26 cellular contexts compared by ENCODE assay signal in genomic region chr5:33336911-33337620, GRCh38.
DNase-seq lines count a peak whose midpoint lies in the region; ATAC-seq and TF ChIP-seq lines count a peak whose summit lies in the region.
"Had no signal": no experiment of that assay in that cellular context is flagged by ENCODE, and none has a peak within 500 bp of the region (broad histone marks: within the 10 kb centered on the region; RNA-seq: fewer than 3 reads in every experiment).

No MANE protein-coding gene starts in this region.

- H3K27me3 ChIP-seq in GM23248 (replicated peaks; ENCODE audit: insufficient read depth) (no peaks in the 10 kb centered on the region), ascending aorta (no peaks in the 10 kb centered on the region), sigmoid colon (no peaks in the 10 kb centered on the region), dorsolateral prefrontal cortex (peaks cover 0 to 3% (median 0%) of the 10 kb centered on the region in 45 donors)
- H3K27me3 ChIP-seq: BE2C, tibial nerve had no signal

- H3K9me3 ChIP-seq in GM23248 (ENCODE audit: low read depth) (no peaks in the 10 kb centered on the region), ascending aorta (no peaks in the 10 kb centered on the region), sigmoid colon (no peaks in the 10 kb centered on the region)
- H3K9me3 ChIP-seq: A549, BE2C had no signal

- DNase-seq in GM23248 (peak; percentile 15), ascending aorta (ENCODE audit: low spot score in 2 of 2) (no peak), fibroblast of mammary gland (ENCODE audit: low read depth) (peak; percentile 83), sigmoid colon (no peak), dorsolateral prefrontal cortex (no peak), H4 (ENCODE audit: low spot score) (no peak)
- DNase-seq in stimulated activated CD4-positive, alpha-beta T cell treated with anti-CD3 and anti-CD28 coated beads, Interleukin-4, amount 100 ng/mL, for 24 hours = no peak
- DNase-seq: activated CD4-positive, CD25-positive, alpha-beta regulatory T cell treated with anti-CD3 and anti-CD28 coated beads, Interleukin-2, amount 50 U/mL, for 72 hours; activated naive CD4-positive, alpha-beta T cell treated with anti-CD3 and anti-CD28 coated beads for 36 hours; activated T-cell treated with anti-CD3 and anti-CD28 coated beads, Interleukin-2, amount 50 U/mL, for 48 hours; BE2C; cerebellar nuclear complex; effector CD4-positive, alpha-beta T cell; hippocampal formation; left ventricle myocardium superior; midbrain; NCI-H1694 treated with DMSO at 0.1 percent for 48 hours; NCI-H69; nephron progenitor cell; posterior cingulate gyrus; stimulated activated CD4-positive, alpha-beta T cell treated with anti-CD3 and anti-CD28 coated beads, Interleukin-4, amount 100 ng/mL, for 1 hour; SW 1271 had no signal

- H2AFZ ChIP-seq in GM23248 = peak overlapping the region; percentile 49

- H3K4me3 ChIP-seq in GM23248 = no peak overlapping the region
- no peak overlapping the region for H3K4me3 ChIP-seq in ascending aorta
- H3K4me3 ChIP-seq in fibroblast of mammary gland (ENCODE audit: control insufficient read depth, low read depth, low read length) = no peak overlapping the region
- no peak overlapping the region for H3K4me3 ChIP-seq in sigmoid colon
- H3K4me3 ChIP-seq in dorsolateral prefrontal cortex = no peak overlapping the region
- H3K4me3 ChIP-seq: A549, tibial nerve had no signal

- no peaks in the 10 kb centered on the region for H4K20me1 ChIP-seq in GM23248 (ENCODE audit: insufficient read depth)

- TF ChIP-seq EP300 in sigmoid colon (IDR thresholded peaks at IDR 0.05) = no peak

- no peaks in the 10 kb centered on the region for H3K9me2 ChIP-seq in GM23248 (ENCODE audit: insufficient read depth)

- H3K4me1 ChIP-seq in GM23248 (ENCODE audit: insufficient read depth) = peaks cover 14% of the 10 kb centered on the region
- peaks cover 0 to 21% of the 10 kb centered on the region in 2 donors for H3K4me1 ChIP-seq in ascending aorta
- H3K4me1 ChIP-seq in sigmoid colon = peaks cover 0 to 75% (median 41%) of the 10 kb centered on the region in 4 donors
- H3K4me1 ChIP-seq: A549, BE2C, tibial nerve had no signal

- H3K9ac ChIP-seq in GM23248 = no peak overlapping the region
- H3K9ac ChIP-seq: KMS-11 had no signal

- ATAC-seq in GM18858 (IDR thresholded peaks at IDR 0.05; ENCODE audit: unreplicated experiment) = no peak
- ATAC-seq: A549, left ventricle myocardium superior had no signal

- H3K4me2 ChIP-seq in GM23248 (ENCODE audit: unreplicated experiment) = no peak overlapping the region
- H3K4me2 ChIP-seq: A549, KMS-11 had no signal

- H3K36me3 ChIP-seq in GM23248 (ENCODE audit: low read depth) (no peaks in the 10 kb centered on the region), ascending aorta (no peaks in the 10 kb centered on the region), sigmoid colon (no peaks in the 10 kb centered on the region)
- H3K36me3 ChIP-seq: BE2C, tibial nerve had no signal

- TF ChIP-seq POLR2A in sigmoid colon (IDR thresholded peaks at IDR 0.05) = no peak

- 50 to 51% methylated on average over 3 of the region's 3 CpGs for WGBS in GM23248 (ENCODE audit: low coverage in 1 of 2, low lambda C conversion rate in 2 of 2, missing lambda C conversion rate in 2 of 2), 2 experiments
- WGBS in sigmoid colon, 2 donors = 18 to 66% methylated on average over 3 of the region's 3 CpGs

- no peaks in the 10 kb centered on the region for H3K79me2 ChIP-seq in GM23248 (ENCODE audit: insufficient read depth)

- H3F3A ChIP-seq in GM23248 (ENCODE audit: insufficient read depth) = peaks cover 2% of the 10 kb centered on the region; the same call in 1 of the 2 replicates

- in situ Hi-C loops in GM23248 (cut with MboI) = no loop called here

- intact Hi-C loops in ascending aorta (cut with DNase I) = loop anchor here (5.0 kb wide), 1 partner anchor 35 kb away; no protein-coding TSS in a partner anchor
- intact Hi-C loops in sigmoid colon (cut with DNase I) = loop anchor here (2.0 to 5.0 kb wide), 2 partner anchors 14 to 70 kb away; no protein-coding TSS in a partner anchor
- intact Hi-C loops in dorsolateral prefrontal cortex (cut with DNase I) = no loop called here

- TF ChIP-seq CTCF in ascending aorta (IDR thresholded peaks at IDR 0.05) (no peak), fibroblast of mammary gland (conservative IDR thresholded peaks at IDR 0.05; ENCODE audit: control insufficient read depth, insufficient read depth, low read depth, low read length) (no peak), sigmoid colon (IDR thresholded peaks at IDR 0.05) (no peak), dorsolateral prefrontal cortex (IDR thresholded peaks at IDR 0.05 in 54 of 56, conservative IDR thresholded peaks at IDR 0.05 in 2 of 56; ENCODE audit: low read depth in 1 of 56, partially characterized antibody in 56 of 56) (no peak)

- H3K27ac ChIP-seq in GM23248 (peak overlapping the region; percentile 2; the same call in 1 of the 2 replicates), ascending aorta (peak overlapping the region; percentile 55 to 58), sigmoid colon (peak overlapping the region in 3 of 4 donors; percentile 65 to 76 (median 69)), dorsolateral prefrontal cortex (no peak overlapping the region)
- H3K27ac ChIP-seq: A549, KMS-11, tibial nerve had no signal

Comparison
In these comparisons a context has a peak if more than half of its experiments do, and no peak if none do; other contexts are left out.
1. DNase-seq: peak in GM23248 (single experiment) and fibroblast of mammary gland (single experiment); none in ascending aorta (0 of 2), sigmoid colon (single experiment), dorsolateral prefrontal cortex (0 of 10), stimulated activated CD4-positive, alpha-beta T cell treated with anti-CD3 and anti-CD28 coated beads, Interleukin-4, amount 100 ng/mL, for 24 hours (single experiment) and H4 (single experiment).
2. H3K27ac ChIP-seq: peak in GM23248 (single experiment), ascending aorta (2 of 2) and sigmoid colon (3 of 4); none in dorsolateral prefrontal cortex (0 of 59).
3. intact Hi-C loops: an anchor here in ascending aorta (5.0 kb wide) and sigmoid colon (2.0 to 5.0 kb wide); none called in dorsolateral prefrontal cortex.